19 cellular contexts compared by ENCODE assay signal in genomic region chr16:2973081-2973480, GRCh38. TPM values are rescaled to one million over a fixed set of nuclear protein-coding genes. Genes with fewer than 3 reads are reported as not detected.
DNase-seq lines count a peak whose midpoint lies in the region; ATAC-seq and TF ChIP-seq lines count a peak whose summit lies in the region.
"Had no signal": no experiment of that assay in that cellular context is flagged by ENCODE, and none has a peak within 500 bp of the region (broad histone marks: within the 10 kb centered on the region; RNA-seq: fewer than 3 reads in every experiment).

No MANE protein-coding gene starts in this region.

- TF ChIP-seq POLR2A in GM19099 (IDR thresholded peaks at IDR 0.05; ENCODE audit: extremely low read depth, insufficient read length, low read depth): peak; percentile 6

- H3F3A ChIP-seq in PC-3 (ENCODE audit: low read length, unreplicated experiment): no peaks in the 10 kb centered on the region

- CTCF ChIA-PET in A673 (lab: Charles Lee) (no interaction called here), PC-3 (lab: Charles Lee) (no interaction called here)

- H3K4me2 ChIP-seq in PC-3 (ENCODE audit: low read length): no peak overlapping the region
- H3K4me2 ChIP-seq: KMS-11 had no signal

- DNase-seq in A673 (ENCODE audit: low spot score) (peak; percentile 50), WERI-Rb-1 (no peak), PC-3 (no peak), endothelial cell (ENCODE audit: low spot score) (no peak)
- DNase-seq in activated CD4-positive, alpha-beta T cell treated with anti-CD3 and anti-CD28 coated beads for 4 hours: no peak
- DNase-seq: activated CD4-positive, CD25-positive, alpha-beta regulatory T cell; amniotic stem cell; HCEC 1CT; occipital lobe; RPMI8226; stimulated activated CD4-positive, alpha-beta T cell treated with anti-CD3 and anti-CD28 coated beads, Interleukin-2, amount 100 ng/mL, for 24 hours had no signal

- peaks cover 24% of the 10 kb centered on the region for H3K79me2 ChIP-seq in PC-3 (ENCODE audit: low read length)

- H3K27ac ChIP-seq in A673 (ENCODE audit: low read depth, low read length, poor library complexity, severe bottlenecking) (peak overlapping the region; percentile 37), WERI-Rb-1 (peak overlapping the region; percentile 36), layer of hippocampus (ENCODE audit: low read depth, low read length) (peak overlapping the region; percentile 96), PC-3 (ENCODE audit: low read length) (no peak overlapping the region)
- H3K27ac ChIP-seq: KMS-11, vagina had no signal

- peaks cover 19% of the 10 kb centered on the region for H3K4me1 ChIP-seq in A673 (ENCODE audit: insufficient read depth, low read length, poor library complexity, severe bottlenecking)
- H3K4me1 ChIP-seq in PC-3 (ENCODE audit: insufficient read depth, low read length): peaks cover 25% of the 10 kb centered on the region

- H3K9me2 ChIP-seq in PC-3 (replicated peaks; ENCODE audit: low read length): no peaks in the 10 kb centered on the region

- no peak overlapping the region for H3K4me3 ChIP-seq in A673 (ENCODE audit: low read depth, low read length, poor library complexity, severe bottlenecking)
- H3K4me3 ChIP-seq in WERI-Rb-1 (ENCODE audit: low read depth, low read length): no peak overlapping the region
- no peak overlapping the region for H3K4me3 ChIP-seq in PC-3 (ENCODE audit: low read length)
- H3K4me3 ChIP-seq: vagina had no signal

- no TSS peak for BruUV-seq in A673 (replicated peaks; lab: Mats Ljungman, UMichigan)
- BruUV-seq in PC-3 (replicated peaks; lab: Mats Ljungman, UMichigan): no TSS peak

- H3K4me1 Mint-ChIP-seq in endothelial cell (ENCODE audit: unreplicated experiment): peaks cover 6% of the 10 kb centered on the region

- peaks cover 50% of the 10 kb centered on the region for H3K36me3 ChIP-seq in A673 (ENCODE audit: insufficient read depth, low read length, poor library complexity, severe bottlenecking)
- H3K36me3 ChIP-seq in WERI-Rb-1: peaks cover 92% of the 10 kb centered on the region
- H3K36me3 ChIP-seq in PC-3 (ENCODE audit: low read depth, low read length): peaks cover 6% of the 10 kb centered on the region; the same call in 1 of the 2 replicates
- H3K36me3 ChIP-seq: vagina had no signal

- intact Hi-C loops in A673 (cut with micrococcal nuclease; ENCODE audit: unreplicated experiment): no loop called here
- intact Hi-C loops in PC-3 (cut with micrococcal nuclease): no loop called here

- no peaks in the 10 kb centered on the region for H3K9me3 Mint-ChIP-seq in endothelial cell (ENCODE audit: unreplicated experiment)
- H3K9me3 Mint-ChIP-seq: activated T-helper 17 cell treated with anti-CD3 and anti-CD28 coated beads, Interleukin-2, amount 50 U/mL, for 72 hours had no signal

- H3K27me3 ChIP-seq in A673 (replicated peaks; ENCODE audit: insufficient read depth, low read depth, low read length, poor library complexity) (no peaks in the 10 kb centered on the region), WERI-Rb-1 (ENCODE audit: insufficient read depth, low read depth, severe bottlenecking) (no peaks in the 10 kb centered on the region), layer of hippocampus (ENCODE audit: control insufficient read depth, insufficient read depth, low read length) (no peaks in the 10 kb centered on the region), PC-3 (ENCODE audit: low read length) (no peaks in the 10 kb centered on the region)
- H3K27me3 ChIP-seq: vagina had no signal

- no peak overlapping the region for H2AFZ ChIP-seq in PC-3 (ENCODE audit: low read length)

- peaks cover 16% of the 10 kb centered on the region for H3K27me3 Mint-ChIP-seq in endothelial cell (ENCODE audit: unreplicated experiment)

- POLR2A ChIA-PET in A673 (lab: Charles Lee; ENCODE audit: low non-redundant PET) (no interaction called here), PC-3 (lab: Charles Lee; ENCODE audit: unreplicated experiment) (no interaction called here)

- peaks cover 12% of the 10 kb centered on the region for H4K20me1 ChIP-seq in PC-3 (ENCODE audit: low read length)

- no peak overlapping the region for H3K4me3 Mint-ChIP-seq in endothelial cell (ENCODE audit: unreplicated experiment)

- ATAC-seq in PC-3: no peak
- no peak for ATAC-seq in HG03045 (IDR thresholded peaks at IDR 0.05; ENCODE audit: unreplicated experiment)
- ATAC-seq: activated T-helper 17 cell treated with anti-CD3 and anti-CD28 coated beads, Interleukin-2, amount 50 U/mL, for 72 hours; sciatic nerve had no signal

- H3K27ac Mint-ChIP-seq in endothelial cell (ENCODE audit: unreplicated experiment): no peak overlapping the region
- H3K27ac Mint-ChIP-seq: activated T-helper 17 cell treated with anti-CD3 and anti-CD28 coated beads, Interleukin-2, amount 50 U/mL, for 72 hours had no signal

- TF ChIP-seq CTCF in A673 (conservative IDR thresholded peaks at IDR 0.05; ENCODE audit: low read depth, low read length) (no peak), WERI-Rb-1 (IDR thresholded peaks at IDR 0.05; ENCODE audit: low read depth, low read length) (no peak), PC-3 (conservative IDR thresholded peaks at IDR 0.05; ENCODE audit: low read depth, low read length) (no peak), endothelial cell (IDR thresholded peaks at IDR 0.05; ENCODE audit: unreplicated experiment) (no peak)

- H3K36me3 Mint-ChIP-seq in endothelial cell (ENCODE audit: low read depth, unreplicated experiment): peaks cover 7% of the 10 kb centered on the region

- H3K9ac ChIP-seq in PC-3 (ENCODE audit: low read length): no peak overlapping the region
- H3K9ac ChIP-seq: KMS-11 had no signal

- H3K9me3 ChIP-seq in A673 (ENCODE audit: low read depth, low read length, poor library complexity, severe bottlenecking) (no peaks in the 10 kb centered on the region), WERI-Rb-1 (ENCODE audit: severe bottlenecking) (peaks cover 3% of the 10 kb centered on the region), PC-3 (ENCODE audit: low read length) (no peaks in the 10 kb centered on the region)
- H3K9me3 ChIP-seq: vagina had no signal

RNA-seq across cellular contexts. Expression of gene PAQR4, which starts 3.9 kb away (rescaled TPM):
- total RNA-seq in A673 (2021) (46.5 and 49.7 TPM in 2 replicates), PC-3 (2014; rRNA removed) (37.9 and 45.0 TPM in 2 replicates), endothelial cell (ENCODE audit: unreplicated experiment) (11.8 TPM)

RNA-seq across cellular contexts. Expression of gene PKMYT1, which starts 7.2 kb away (rescaled TPM):
- 120 and 128 TPM in 2 replicates for total RNA-seq in A673 (2021)
- total RNA-seq in PC-3 (2014; rRNA removed): 51.9 and 109 TPM in 2 replicates
- total RNA-seq in endothelial cell (ENCODE audit: unreplicated experiment): 12.2 TPM

RNA-seq across cellular contexts. Expression of gene KREMEN2, which starts 9.0 kb away (rescaled TPM):
- total RNA-seq in A673 (2021) (0.49 and 1.6 TPM in 2 replicates), PC-3 (2014; rRNA removed) (3.6 and 7.1 TPM in 2 replicates), endothelial cell (ENCODE audit: unreplicated experiment) (not detected)
- total RNA-seq: activated T-helper 17 cell treated with anti-CD3 and anti-CD28 coated beads, Interleukin-2, amount 50 U/mL, for 72 hours; mononuclear cell; occipital lobe; sciatic nerve; vagina had no signal

RNA-seq across cellular contexts. Expression of gene CLDN9, which starts 39.6 kb away (rescaled TPM):
- total RNA-seq in A673 (2021): not detected in 2 replicates
- 0.33 and 1.2 TPM in 2 replicates for total RNA-seq in PC-3 (2014; rRNA removed)
- total RNA-seq in endothelial cell (ENCODE audit: unreplicated experiment): not detected
- total RNA-seq: mononuclear cell, occipital lobe, vagina had no signal

RNA-seq across cellular contexts. Expression of gene CLDN6, which starts 44.9 kb away (rescaled TPM):
- total RNA-seq in A673 (2021) (0.21 and 0.31 TPM in 2 replicates), PC-3 (2014; rRNA removed) (not detected in 2 replicates), endothelial cell (ENCODE audit: unreplicated experiment) (33.0 TPM)
- total RNA-seq: activated T-helper 17 cell treated with anti-CD3 and anti-CD28 coated beads, Interleukin-2, amount 50 U/mL, for 72 hours; mononuclear cell; occipital lobe; sciatic nerve; vagina had no signal
